In the genomic region with DNA sequence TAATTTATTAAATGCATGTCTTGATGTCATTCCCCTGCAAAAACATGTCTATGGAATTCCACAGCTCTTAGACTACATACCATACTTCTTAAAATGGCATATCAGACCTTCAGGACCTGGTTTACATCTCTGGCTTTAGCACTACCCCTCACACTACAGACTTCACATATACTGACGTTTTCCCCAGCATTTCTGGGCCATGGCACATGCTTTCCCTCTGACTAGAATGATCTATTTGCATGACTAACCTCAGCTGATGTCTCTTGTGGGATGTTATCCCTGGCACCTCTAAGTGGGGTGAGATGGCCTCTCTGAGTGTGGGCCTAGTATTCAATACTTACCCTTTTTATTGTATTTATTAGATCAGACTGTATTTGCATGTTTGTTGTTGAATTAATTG, we compare ENCODE assay signal across 1 cellular context.
TF ChIP-seq lines count a peak whose summit lies in the region.

No MANE protein-coding gene starts in this region.

TF ChIP-seq in IMR-90, 13 proteins besides CTCF, POLR2A, EP300 and RAD21:
- TF ChIP-seq MXI1 (IDR thresholded peaks at IDR 0.05; ENCODE audit: borderline replicate concordance, low read depth, low read length) (no peak), ELK1 (IDR thresholded peaks at IDR 0.05; ENCODE audit: borderline replicate concordance, low read depth, low read length) (no peak), BHLHE40 (IDR thresholded peaks at IDR 0.05; ENCODE audit: low read depth, low read length) (peak; percentile 57; the same call in 1 of the 2 replicates), MAFK (IDR thresholded peaks at IDR 0.05; ENCODE audit: low read depth, low read length) (no peak), SMC3 (IDR thresholded peaks at IDR 0.05; ENCODE audit: low read depth, low read length) (no peak), NFE2L2 (IDR thresholded peaks at IDR 0.05; ENCODE audit: low read depth, low read length) (no peak), MAZ (IDR thresholded peaks at IDR 0.05; ENCODE audit: borderline replicate concordance, low read depth, low read length) (no peak), FOS (IDR thresholded peaks at IDR 0.05; ENCODE audit: low read depth, low read length) (0 out of 2 replicates have a peak, but pooled peaks have one; percentile 14)
